19 cellular contexts compared by ENCODE assay signal in genomic region chr22:19773470-19774040, GRCh38. TPM values are rescaled to one million over a fixed set of nuclear protein-coding genes. Genes with fewer than 3 reads are reported as not detected.
A peak's percentile ranks its signal among the peaks of the same experiment; 100 is the strongest.
DNase-seq lines count a peak whose midpoint lies in the region; ATAC-seq, FAIRE-seq and TF ChIP-seq lines count a peak whose summit lies in the region.
"Had no signal": no experiment of that assay in that cellular context is flagged by ENCODE, and none has a peak within 500 bp of the region (broad histone marks: within the 10 kb centered on the region; RNA-seq: fewer than 3 reads in every experiment).

No MANE protein-coding gene starts in this region.

- no peaks in the 10 kb centered on the region; the same call in 1 of the 2 replicates for H4K20me1 ChIP-seq in GM12878 (ENCODE audit: control insufficient read depth, insufficient read depth)

- H3K27ac ChIP-seq in GM12878 (ENCODE audit: control insufficient read depth, insufficient read depth) (no peak overlapping the region), spleen (peak overlapping the region in 4 of 8 donors; percentile 18 to 44 (median 32)), colonic mucosa (no peak overlapping the region)
- H3K27ac ChIP-seq: KMS-11 had no signal

- POLR2A ChIA-PET in GM12878 (lab: Charles Lee), result no interaction called here

- peak overlapping the region; percentile 44 for H3K4me2 ChIP-seq in GM12878 (ENCODE audit: control insufficient read depth, insufficient read depth)
- H3K4me2 ChIP-seq: KMS-11, SK-N-SH had no signal

- CTCF ChIA-PET in GM12878 (lab: Yijun Ruan, JAX), result interaction anchor here (1.0 to 2.0 kb wide), 10 partner anchors 16 to 145 kb away, joined by 3 to 9 read pairs (median 4); no protein-coding TSS in a partner anchor

- intact Hi-C loops in left ventricle myocardium superior (cut with micrococcal nuclease), result no loop called here
- intact Hi-C loops in cardiac septum (cut with DNase I), result no loop called here
- intact Hi-C loops in GM12878 (cut with micrococcal nuclease; ENCODE audit: unreplicated experiment), result no loop called here
- intact Hi-C loops in spleen (cut with DNase I; ENCODE audit: low total_unique reads), result no loop called here
- intact Hi-C loops in colonic mucosa (cut with DNase I), result no loop called here

- H3K27me3 ChIP-seq in GM12878 (replicated peaks in 1 of 2; ENCODE audit: control insufficient read depth in 2 of 2, insufficient read depth in 2 of 2, low read length in 1 of 2) (peaks cover 0 to 2% of the 10 kb centered on the region in 2 experiments; a peak in 3 of 4 replicates), spleen (replicated peaks in 1 of 7) (peaks cover 0 to 100% (median 44%) of the 10 kb centered on the region in 7 donors), colonic mucosa (peaks cover 22% of the 10 kb centered on the region)

- RAD21 ChIA-PET in GM12878 (lab: Charles Lee; ENCODE audit: unreplicated experiment), result interaction anchor here (1.1 to 2.6 kb wide), 7 partner anchors 17 to 140 kb away, joined by 3 to 12 read pairs (median 3); no protein-coding TSS in a partner anchor

- TF ChIP-seq POLR2A in GM12878 (IDR thresholded peaks at IDR 0.05; ENCODE audit: low read depth, low read length), result no peak
- TF ChIP-seq POLR2A in spleen (IDR thresholded peaks at IDR 0.05), result no peak

- ATAC-seq in left ventricle myocardium superior, result no peak
- ATAC-seq in HG02642 (IDR thresholded peaks at IDR 0.05; ENCODE audit: poor library complexity, unreplicated experiment), result peak; percentile 2
- peak; percentile 7; the same call in 1 of the 3 replicates for ATAC-seq in GM12878
- no peak for ATAC-seq in HG03045 (IDR thresholded peaks at IDR 0.05; ENCODE audit: unreplicated experiment)
- ATAC-seq: Panc1 had no signal

- no peak for FAIRE-seq in GM12878 (lab: Jason Lieb, UNC)
- FAIRE-seq: A204.1 had no signal

- BruUV-seq in GM12878 (replicated peaks; lab: Mats Ljungman, UMichigan), result no TSS peak

- no peak overlapping the region for H2AFZ ChIP-seq in GM12878 (ENCODE audit: control insufficient read depth, low read depth, low read length)

- 37% methylated on average over 9 of the region's 9 CpGs for WGBS in GM12878 (ENCODE audit: insufficient coverage, insufficient replicate concordance, low lambda C conversion rate, missing lambda C conversion rate)
- WGBS in spleen, 5 donors, result 78 to 87% (median 81%) methylated on average over 5 to 9 of the region's 9 CpGs

- SMC1A ChIA-PET in GM12878 (lab: Charles Lee; ENCODE audit: uncharacterized antibody, unreplicated experiment), result interaction anchor here (0.9 to 2.4 kb wide), 5 partner anchors 43 to 137 kb away, joined by 3 to 7 read pairs (median 5); no protein-coding TSS in a partner anchor

- H3K79me2 ChIP-seq in GM12878 (ENCODE audit: control insufficient read depth, insufficient read depth, low read length), result no peaks in the 10 kb centered on the region

- peak; percentile 14 for DNase-seq in left ventricle myocardium superior
- no peak for DNase-seq in cardiac septum (ENCODE audit: low spot score)
- no peak for DNase-seq in GM12878 (ENCODE audit: low read depth, low spot score)
- DNase-seq in spleen, result peak; percentile 61
- no peak for DNase-seq in colonic mucosa
- no peak for DNase-seq in AG08395 (ENCODE audit: low spot score)
- DNase-seq: H9, NCI-H1092, NCI-H146, NCI-H2227 treated with DMSO at 0.1 percent for 48 hours, NCI-H524, SHP77, SK-N-SH had no signal

- TF ChIP-seq CTCF in GM12878 (IDR thresholded peaks at IDR 0.05 in 2 of 3, conservative IDR thresholded peaks at IDR 0.05 in 1 of 3; ENCODE audit: control insufficient read depth in 2 of 3, extremely low read depth in 1 of 3, insufficient read depth in 1 of 3, low read depth in 3 of 3, low read length in 3 of 3) (no peak), spleen (IDR thresholded peaks at IDR 0.05 in 8 of 11, conservative IDR thresholded peaks at IDR 0.05 in 3 of 11) (no peak), colonic mucosa (IDR thresholded peaks at IDR 0.05) (no peak)

- no peak overlapping the region for H3K9ac ChIP-seq in GM12878 (ENCODE audit: control insufficient read depth, insufficient read depth, low read length)
- H3K9ac ChIP-seq in colonic mucosa (ENCODE audit: low read depth in 2 of 2, low read length in 2 of 2), result no peak overlapping the region
- H3K9ac ChIP-seq: KMS-11, SK-N-SH had no signal

- TF ChIP-seq RAD21 in GM12878 (IDR thresholded peaks at IDR 0.05; ENCODE audit: insufficient read depth, low read depth, low read length), result no peak

- TF ChIP-seq EP300 in GM12878 (IDR thresholded peaks at IDR 0.05; ENCODE audit: borderline replicate concordance in 1 of 2, control insufficient read depth in 1 of 2, low read depth in 2 of 2, low read length in 2 of 2), result no peak

- H3K36me3 ChIP-seq in GM12878 (ENCODE audit: control insufficient read depth in 2 of 2, insufficient read depth in 2 of 2, low read length in 1 of 2) (no peaks in the 10 kb centered on the region), spleen (no peaks in the 10 kb centered on the region), colonic mucosa (no peaks in the 10 kb centered on the region)

- H3K9me3 ChIP-seq in GM12878 (replicated peaks; ENCODE audit: control insufficient read depth, insufficient read depth, low read length) (no peaks in the 10 kb centered on the region), spleen (no peaks in the 10 kb centered on the region), colonic mucosa (no peaks in the 10 kb centered on the region)
- H3K9me3 ChIP-seq: SK-N-SH had no signal

- H3K4me1 ChIP-seq in GM12878 (ENCODE audit: control insufficient read depth, insufficient read depth, low read length) (peaks cover 9% of the 10 kb centered on the region), spleen (peaks cover 8 to 36% (median 23%) of the 10 kb centered on the region in 6 donors), colonic mucosa (no peaks in the 10 kb centered on the region)

- H3K4me3 ChIP-seq in GM12878 (no peak overlapping the region), spleen (peak overlapping the region in 1 of 8 donors; percentile 25), colonic mucosa (no peak overlapping the region)

- in situ Hi-C loops in GM12878 (cut with MboI), result no loop called here

RNA-seq across cellular contexts. Expression of gene TBX1, which starts 13.0 kb away (rescaled TPM):
- total RNA-seq in left ventricle myocardium superior, result 3.6 TPM
- 0.48 TPM for total RNA-seq in cardiac septum
- total RNA-seq in GM12878 (2013; cell fraction: nucleolus; rRNA removed), result not detected in 2 replicates
- total RNA-seq in GM12878 (2014; rRNA removed), result not detected in 2 replicates
- total RNA-seq in GM12878 (2014; rRNA removed; fragmentation: Illumina TruSeq; extraction: Trizol), result not detected in 2 replicates
- total RNA-seq in GM12878 (2021), result not detected in 2 replicates
- polyA plus RNA-seq in GM12878 (2011; ENCODE audit: low read depth), result not detected
- not detected in 2 replicates for polyA plus RNA-seq in GM12878 (2011; rRNA removed)
- polyA plus RNA-seq in GM12878 (2011; cell fraction: cytosol; rRNA removed), result not detected in 2 replicates
- polyA plus RNA-seq in GM12878 (2011; cell fraction: nucleus; rRNA removed), result 0.20 TPM in 1 of 2 replicates, not detected in the other
- polyA plus RNA-seq in GM12878 (2012), result not detected in 2 replicates
- polyA plus RNA-seq in GM12878 (2014; fragmentation: Illumina TruSeq; extraction: Trizol), result not detected in 2 replicates
- polyA plus RNA-seq in GM12878 (2014; fragmentation: Nextera tagmentation; extraction: Ambion mirVana), result not detected
- not detected in 2 replicates for polyA plus RNA-seq in GM12878 (2014; rRNA removed)
- not detected for polyA plus RNA-seq in GM12878 (2016; fragmentation: Nextera tagmentation; extraction: Ambion mirVana)
- not detected in 2 replicates for polyA minus RNA-seq in GM12878 (2011; rRNA and poly(A)+ RNA removed)
- not detected in 2 replicates for polyA minus RNA-seq in GM12878 (2011; cell fraction: cytosol; rRNA and poly(A)+ RNA removed)
- polyA minus RNA-seq in GM12878 (2011; cell fraction: nucleus; rRNA and poly(A)+ RNA removed), result not detected in 2 replicates
- total RNA-seq in spleen, result 10 to 100 TPM in 1 of 7 donors, 1 to 10 TPM in 3, under 1 TPM in 3; 0.23 to 10.5 (median 3.1) TPM
- under 1 TPM; 0.17 to 0.71 (median 0.61) TPM for polyA plus RNA-seq in spleen
- total RNA-seq in colonic mucosa, result 1 to 10 TPM in 1 of 2 donors, under 1 TPM in 1; 0.80 to 1.9 TPM
- total RNA-seq: MCF 10A had no signal
- polyA plus RNA-seq: SK-N-SH had no signal

RNA-seq across cellular contexts. Expression of gene GP1BB, which starts 50.2 kb away (rescaled TPM):
- total RNA-seq in left ventricle myocardium superior (not detected), cardiac septum (5.5 TPM), GM12878 (2014; rRNA removed) (0.28 TPM in 1 of 2 replicates, not detected in the other), GM12878 (2014; rRNA removed; fragmentation: Illumina TruSeq; extraction: Trizol) (not detected in 2 replicates), GM12878 (2021) (0.28 and 0.35 TPM in 2 replicates), spleen (10 to 100 TPM in 6 of 7 donors, 1 to 10 TPM in 1; 6.9 to 25.4 (median 16.5) TPM), colonic mucosa (1 to 10 TPM in 1 of 2 donors, under 1 TPM in 1; 0.45 to 1.1 TPM)
- total RNA-seq in GM12878 (2013; cell fraction: nucleolus; rRNA removed), result not detected in 2 replicates
- polyA plus RNA-seq in GM12878 (2011; ENCODE audit: low read depth), result not detected
- polyA plus RNA-seq in GM12878 (2011; rRNA removed) (not detected in 2 replicates), GM12878 (2014; fragmentation: Illumina TruSeq; extraction: Trizol) (not detected in 2 replicates), GM12878 (2014; fragmentation: Nextera tagmentation; extraction: Ambion mirVana) (under 1 TPM in 1 of 2 experiments, not detected in 1; 0.05 TPM), GM12878 (2014; rRNA removed) (0.10 TPM in 1 of 2 replicates, not detected in the other), GM12878 (2016; fragmentation: Nextera tagmentation; extraction: Ambion mirVana) (not detected), spleen (1 to 10 TPM; 4.2 to 5.1 (median 4.8) TPM)
- polyA plus RNA-seq in GM12878 (2011; cell fraction: cytosol; rRNA removed), result 0.07 TPM in 1 of 2 replicates, not detected in the other
- 0.22 and 0.28 TPM in 2 replicates for polyA plus RNA-seq in GM12878 (2011; cell fraction: nucleus; rRNA removed)
- polyA plus RNA-seq in GM12878 (2012), result 0.16 and 0.35 TPM in 2 replicates
- polyA minus RNA-seq in GM12878 (2011; rRNA and poly(A)+ RNA removed), result not detected in 2 replicates
- polyA minus RNA-seq in GM12878 (2011; cell fraction: cytosol; rRNA and poly(A)+ RNA removed), result not detected in 2 replicates
- polyA minus RNA-seq in GM12878 (2011; cell fraction: nucleus; rRNA and poly(A)+ RNA removed), result not detected in 2 replicates

RNA-seq across cellular contexts. Expression of gene SEPTIN5, which starts 59.3 kb away (rescaled TPM):
- total RNA-seq in left ventricle myocardium superior (152 TPM), cardiac septum (191 TPM), GM12878 (2014; rRNA removed) (0.34 and 0.65 TPM in 2 replicates), GM12878 (2014; rRNA removed; fragmentation: Illumina TruSeq; extraction: Trizol) (0.13 and 0.51 TPM in 2 replicates), GM12878 (2021) (0.82 and 1.1 TPM in 2 replicates), spleen (10 to 100 TPM in 6 of 7 donors, 1 to 10 TPM in 1; 9.2 to 19.2 (median 13.1) TPM), colonic mucosa (1 to 10 TPM; 2.2 to 2.5 TPM)
- total RNA-seq in GM12878 (2013; cell fraction: nucleolus; rRNA removed), result 4.3 and 5.9 TPM in 2 replicates
- 0.42 TPM for polyA plus RNA-seq in GM12878 (2011; ENCODE audit: low read depth)
- polyA plus RNA-seq in GM12878 (2011; rRNA removed) (0.19 and 0.43 TPM in 2 replicates), GM12878 (2014; fragmentation: Illumina TruSeq; extraction: Trizol) (0.34 and 1.5 TPM in 2 replicates), GM12878 (2014; fragmentation: Nextera tagmentation; extraction: Ambion mirVana) (not detected), GM12878 (2014; rRNA removed) (0.46 TPM in 1 of 2 replicates, not detected in the other), GM12878 (2016; fragmentation: Nextera tagmentation; extraction: Ambion mirVana) (not detected), spleen (1 to 10 TPM; 4.0 to 7.5 (median 4.3) TPM)
- polyA plus RNA-seq in GM12878 (2011; cell fraction: cytosol; rRNA removed), result 0.12 and 0.31 TPM in 2 replicates
- polyA plus RNA-seq in GM12878 (2011; cell fraction: nucleus; rRNA removed), result 1.3 and 1.5 TPM in 2 replicates
- 1.2 and 1.4 TPM in 2 replicates for polyA plus RNA-seq in GM12878 (2012)
- 1.1 and 2.0 TPM in 2 replicates for polyA minus RNA-seq in GM12878 (2011; rRNA and poly(A)+ RNA removed)
- polyA minus RNA-seq in GM12878 (2011; cell fraction: cytosol; rRNA and poly(A)+ RNA removed), result not detected in 2 replicates
- polyA minus RNA-seq in GM12878 (2011; cell fraction: nucleus; rRNA and poly(A)+ RNA removed), result 0.36 and 0.57 TPM in 2 replicates

Comparison
In these comparisons a context has a peak if more than half of its experiments do, and no peak if none do; other contexts are left out.
1. DNase-seq: peak in left ventricle myocardium superior (single experiment) and spleen (single experiment); none in cardiac septum (single experiment), GM12878 (single experiment), colonic mucosa (single experiment) and AG08395 (single experiment).
2. ATAC-seq: peak in HG02642 (single experiment) and GM12878 (single experiment); none in left ventricle myocardium superior (single experiment) and HG03045 (single experiment).